Comparison of ENCODE assay signal across 26 cellular contexts in genomic region chr21:14290584-14290983, GRCh38.
DNase-seq lines count a peak whose midpoint lies in the region; ATAC-seq, FAIRE-seq and TF ChIP-seq lines count a peak whose summit lies in the region.
"Had no signal": no experiment of that assay in that cellular context is flagged by ENCODE, and none has a peak within 500 bp of the region (broad histone marks: within the 10 kb centered on the region; RNA-seq: fewer than 3 reads in every experiment).

No MANE protein-coding gene starts in this region.

- peaks cover 4% of the 10 kb centered on the region for H3K27me3 Mint-ChIP-seq in stimulated activated naive CD8-positive, alpha-beta T cell treated with anti-CD3 and anti-CD28 coated beads, Interleukin-15, Interleukin-2, amounts not matched to agents 100 ng/mL and 50 ng/mL, for 24 hours
- H3K27me3 Mint-ChIP-seq: B cell had no signal

- no peaks in the 10 kb centered on the region for H3K27me3 ChIP-seq in bronchial epithelial cell (ENCODE audit: control insufficient read depth, insufficient read depth, low read length)
- H3K27me3 ChIP-seq in small intestine (ENCODE audit: control insufficient read depth in 2 of 2, insufficient read depth in 2 of 2, low read length in 2 of 2): no peaks in the 10 kb centered on the region
- H3K27me3 ChIP-seq: BLaER1 treated with 17β-estradiol and CSF1 and Interleukin-3, amounts not matched to agents 10 nM and 100 nM had no signal

- H3K36me3 ChIP-seq in bronchial epithelial cell (ENCODE audit: control insufficient read depth, insufficient read depth, low read length) (no peaks in the 10 kb centered on the region), small intestine (ENCODE audit: control insufficient read depth in 2 of 2, insufficient read depth in 2 of 2, low read length in 2 of 2) (no peaks in the 10 kb centered on the region)
- H3K36me3 ChIP-seq: BLaER1 treated with 17β-estradiol and CSF1 and Interleukin-3, amounts not matched to agents 10 nM and 100 nM had no signal

- H3K36me3 Mint-ChIP-seq in stimulated activated naive CD8-positive, alpha-beta T cell treated with anti-CD3 and anti-CD28 coated beads, Interleukin-15, Interleukin-2, amounts not matched to agents 100 ng/mL and 50 ng/mL, for 24 hours (ENCODE audit: low read depth): no peaks in the 10 kb centered on the region
- H3K36me3 Mint-ChIP-seq: CD14-positive monocyte; CD4-positive, alpha-beta memory T cell; CD4-positive, CD25-positive, alpha-beta regulatory T cell; CD8-positive, alpha-beta memory T cell had no signal

- TF ChIP-seq CTCF in bronchial epithelial cell (IDR thresholded peaks at IDR 0.05; ENCODE audit: insufficient read depth, low read length, severe bottlenecking): no peak

- no peak overlapping the region for H3K4me3 ChIP-seq in bronchial epithelial cell (ENCODE audit: low read depth, low read length)
- H3K4me3 ChIP-seq in small intestine (ENCODE audit: low read depth in 1 of 2, low read length in 2 of 2): no peak overlapping the region
- H3K4me3 ChIP-seq: A549; BLaER1 treated with 17β-estradiol and CSF1 and Interleukin-3, amounts not matched to agents 10 nM and 100 nM; GM12878 had no signal

- DNase-seq in stimulated activated naive CD8-positive, alpha-beta T cell treated with anti-CD3 and anti-CD28 coated beads, Interleukin-15, Interleukin-2, amounts not matched to agents 100 U/mL and 50 U/mL, for 24 hours: no peak
- peak; percentile 8 for DNase-seq in bronchial epithelial cell (ENCODE audit: low read depth)
- peak; percentile 61 to 77 for DNase-seq in erythroblast (lab: John Stamatoyannopoulos, UW)
- no peak for DNase-seq in iPS-NIHi11 (ENCODE audit: low spot score)
- DNase-seq in small intestine: no peak
- DNase-seq: AML-193; CD4-positive, alpha-beta memory T cell; CD4-positive, CD25-positive, alpha-beta regulatory T cell; CD8-positive, alpha-beta memory T cell; COR-L47; DMS 273 treated with DMSO at 0.1 percent for 48 hours; DMS153; DMS53; DMS79; DND-41; EL; GDM1 had no signal

- peak overlapping the region; percentile 10 for H3K27ac Mint-ChIP-seq in stimulated activated naive CD8-positive, alpha-beta T cell treated with anti-CD3 and anti-CD28 coated beads, Interleukin-15, Interleukin-2, amounts not matched to agents 100 ng/mL and 50 ng/mL, for 24 hours
- H3K27ac Mint-ChIP-seq: B cell; CD14-positive monocyte; CD4-positive, alpha-beta memory T cell; CD4-positive, CD25-positive, alpha-beta regulatory T cell; CD8-positive, alpha-beta memory T cell had no signal

- no peak for TF ChIP-seq POLR2A in erythroblast (IDR thresholded peaks at IDR 0.05; ENCODE audit: low read length)

- no peak for ATAC-seq in stimulated activated naive CD8-positive, alpha-beta T cell treated with anti-CD3 and anti-CD28 coated beads, Interleukin-15, Interleukin-2, amounts not matched to agents 100 U/mL and 50 U/mL, for 24 hours
- ATAC-seq: A549, GM12878 had no signal

- no peak for FAIRE-seq in bronchial epithelial cell (lab: Jason Lieb, UNC)
- no peak for FAIRE-seq in small intestine (lab: Jason Lieb, UNC)
- FAIRE-seq: A549, GM12878, GM12892, GM18507 had no signal

- peaks cover 0 to 3% of the 10 kb centered on the region in 2 donors for H3K4me1 ChIP-seq in small intestine (ENCODE audit: control insufficient read depth in 2 of 2, insufficient read depth in 1 of 2, low read depth in 1 of 2, low read length in 1 of 2)
- H3K4me1 ChIP-seq: A549; BLaER1 treated with 17β-estradiol and CSF1 and Interleukin-3, amounts not matched to agents 10 nM and 100 nM had no signal

- H3K4me3 Mint-ChIP-seq in stimulated activated naive CD8-positive, alpha-beta T cell treated with anti-CD3 and anti-CD28 coated beads, Interleukin-15, Interleukin-2, amounts not matched to agents 100 ng/mL and 50 ng/mL, for 24 hours: no peak overlapping the region
- H3K4me3 Mint-ChIP-seq: B cell; CD14-positive monocyte; CD4-positive, alpha-beta memory T cell; CD4-positive, CD25-positive, alpha-beta regulatory T cell; CD8-positive, alpha-beta memory T cell had no signal

- H3K27ac ChIP-seq in small intestine (ENCODE audit: low read depth in 1 of 2, low read length in 1 of 2): no peak overlapping the region
- H3K27ac ChIP-seq: 22Rv1; A549; BLaER1 treated with 17β-estradiol and CSF1 and Interleukin-3, amounts not matched to agents 10 nM and 100 nM had no signal

- 87 to 95% (median 92%) methylated on average over 4 of the region's 4 CpGs for WGBS in small intestine, 3 donors

- peaks cover 3% of the 10 kb centered on the region for H3K9me3 Mint-ChIP-seq in stimulated activated naive CD8-positive, alpha-beta T cell treated with anti-CD3 and anti-CD28 coated beads, Interleukin-15, Interleukin-2, amounts not matched to agents 100 ng/mL and 50 ng/mL, for 24 hours
- H3K9me3 Mint-ChIP-seq: CD4-positive, alpha-beta memory T cell; CD4-positive, CD25-positive, alpha-beta regulatory T cell; CD8-positive, alpha-beta memory T cell had no signal

- no peaks in the 10 kb centered on the region for H3K9me3 ChIP-seq in small intestine (ENCODE audit: control insufficient read depth, low read depth)
- H3K9me3 ChIP-seq: A549; BLaER1 treated with 17β-estradiol and CSF1 and Interleukin-3, amounts not matched to agents 10 nM and 100 nM had no signal

- no peaks in the 10 kb centered on the region for H3K4me1 Mint-ChIP-seq in stimulated activated naive CD8-positive, alpha-beta T cell treated with anti-CD3 and anti-CD28 coated beads, Interleukin-15, Interleukin-2, amounts not matched to agents 100 ng/mL and 50 ng/mL, for 24 hours (ENCODE audit: low read depth)
- H3K4me1 Mint-ChIP-seq: B cell; CD14-positive monocyte; CD4-positive, alpha-beta memory T cell; CD4-positive, CD25-positive, alpha-beta regulatory T cell; CD8-positive, alpha-beta memory T cell had no signal

Comparison
In these comparisons a context has a peak if more than half of its experiments do, and no peak if none do; other contexts are left out.
1. DNase-seq: peak in bronchial epithelial cell (single experiment) and erythroblast (2 of 2); none in stimulated activated naive CD8-positive, alpha-beta T cell treated with anti-CD3 and anti-CD28 coated beads, Interleukin-15, Interleukin-2, amounts not matched to agents 100 U/mL and 50 U/mL, for 24 hours (single experiment), iPS-NIHi11 (single experiment) and small intestine (single experiment).